ENCODE assay signal across 10 cellular contexts in the genomic region with DNA sequence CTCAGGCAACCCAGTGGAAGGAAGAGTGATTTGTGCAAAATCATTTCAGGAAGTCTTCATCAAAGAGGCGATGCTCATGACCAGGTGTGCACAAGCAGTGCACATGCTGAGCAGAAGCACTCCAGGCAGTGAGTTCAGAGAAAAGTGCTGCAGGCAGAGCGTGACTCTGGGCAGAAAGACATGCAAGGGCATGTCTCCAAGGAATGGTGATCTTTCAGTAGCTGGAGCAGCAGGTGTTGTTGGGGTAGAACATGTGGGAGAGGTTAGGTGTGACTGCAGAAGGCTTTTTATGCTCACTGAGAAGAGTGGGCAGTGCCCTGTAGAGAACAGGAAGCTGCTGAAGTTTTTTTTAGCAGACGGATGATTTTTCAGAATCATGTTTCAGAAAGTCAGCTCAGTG.
A peak's percentile ranks its signal among the peaks of the same experiment; 100 is the strongest.
DNase-seq lines count a peak whose midpoint lies in the region; ATAC-seq, FAIRE-seq and TF ChIP-seq lines count a peak whose summit lies in the region.
"Had no signal": no experiment of that assay in that cellular context is flagged by ENCODE, and none has a peak within 500 bp of the region (broad histone marks: within the 10 kb centered on the region; RNA-seq: fewer than 3 reads in every experiment).

No MANE protein-coding gene starts in this region.

- no peak overlapping the region for H3K27ac ChIP-seq in IMR-90 (ENCODE audit: insufficient read depth, low read length)
- H3K27ac ChIP-seq in GM12878 (ENCODE audit: control insufficient read depth, insufficient read depth), result no peak overlapping the region

- peak overlapping the region; percentile 85 for H3K18ac ChIP-seq in IMR-90 (ENCODE audit: low read depth, low read length)

- H3K14ac ChIP-seq in IMR-90 (replicated peaks; ENCODE audit: low read depth, low read length), result peak overlapping the region; percentile 94

- FAIRE-seq in GM12878 (lab: Jason Lieb, UNC) (no peak), D721Med (lab: Jason Lieb, UNC) (no peak)

- in situ Hi-C loops in IMR-90 (cut with MboI; ENCODE audit: low sequenced_read_pairs), result no loop called here
- in situ Hi-C loops in GM12878 (cut with MboI), result no loop called here

- DNase-seq in COLO668 (lab: John Stamatoyannopoulos, UW; ENCODE audit: unreplicated experiment) (peak; percentile 20), IMR-90 (no peak), GM12878 (ENCODE audit: low read depth, low spot score) (peak; percentile 41), Right ventricle myocardium superior (no peak), SHP77 (lab: John Stamatoyannopoulos, UW) (no peak), HUDEP-2 (lab: John Stamatoyannopoulos, UW; ENCODE audit: unreplicated experiment in 76 of 76) (no peak), D721Med (ENCODE audit: insufficient read length, low spot score) (no peak)
- DNase-seq: activated CD4-positive, alpha-beta memory T cell treated with anti-CD3 and anti-CD28 coated beads, Interleukin-2, amount 10 ng/mL, durations not matched to agents 7 days and 5 days; CD4-positive, CD25-positive, alpha-beta regulatory T cell had no signal

- SMC1A ChIA-PET in GM12878 (lab: Charles Lee; ENCODE audit: uncharacterized antibody, unreplicated experiment), result no interaction called here

- H3K23ac ChIP-seq in IMR-90 (ENCODE audit: low read depth, low read length), result peak overlapping the region; percentile 91

- POLR2A ChIA-PET in IMR-90 (lab: Charles Lee; ENCODE audit: unreplicated experiment), result no interaction called here
- POLR2A ChIA-PET in GM12878 (lab: Charles Lee), result no interaction called here

- TF ChIP-seq CTCF in IMR-90 (conservative IDR thresholded peaks at IDR 0.05; ENCODE audit: low read depth, low read length) (no peak), GM12878 (IDR thresholded peaks at IDR 0.05 in 2 of 3, conservative IDR thresholded peaks at IDR 0.05 in 1 of 3; ENCODE audit: control insufficient read depth in 2 of 3, extremely low read depth in 1 of 3, insufficient read depth in 1 of 3, low read depth in 3 of 3, low read length in 3 of 3) (no peak), D721Med (IDR thresholded peaks at IDR 0.05; ENCODE audit: insufficient read depth, missing control alignments) (no peak)

- ATAC-seq in GM21576 (IDR thresholded peaks at IDR 0.05; ENCODE audit: unreplicated experiment), result peak; percentile 61
- ATAC-seq in IMR-90 (ENCODE audit: low read depth), result no peak
- no peak; the same call in 1 of the 3 replicates for ATAC-seq in GM12878
- no peak for ATAC-seq in Right ventricle myocardium superior (ENCODE audit: poor library complexity)

- peak overlapping the region; percentile 75 for H3K4ac ChIP-seq in IMR-90 (ENCODE audit: low read depth, low read length)

- H3K27me3 ChIP-seq in IMR-90 (ENCODE audit: control insufficient read depth, insufficient read depth, low read length) (no peaks in the 10 kb centered on the region), GM12878 (replicated peaks in 1 of 2; ENCODE audit: control insufficient read depth in 2 of 2, insufficient read depth in 2 of 2, low read length in 1 of 2) (no peaks in the 10 kb centered on the region)

- TF ChIP-seq RAD21 in IMR-90 (IDR thresholded peaks at IDR 0.05; ENCODE audit: low read length), result no peak
- no peak for TF ChIP-seq RAD21 in GM12878 (IDR thresholded peaks at IDR 0.05; ENCODE audit: insufficient read depth, low read depth, low read length)

- peak overlapping the region; percentile 92 for H4K91ac ChIP-seq in IMR-90 (ENCODE audit: insufficient read depth, low read depth, low read length)

- RAD21 ChIA-PET in GM12878 (lab: Charles Lee; ENCODE audit: unreplicated experiment), result no interaction called here

- H3K4me3 ChIP-seq in IMR-90 (ENCODE audit: insufficient read depth, low read depth, low read length) (no peak overlapping the region), GM12878 (no peak overlapping the region)

- BruUV-seq in IMR-90 (replicated peaks; lab: Mats Ljungman, UMichigan), result no TSS peak
- BruUV-seq in GM12878 (replicated peaks; lab: Mats Ljungman, UMichigan), result no TSS peak

- H2AFZ ChIP-seq in IMR-90 (replicated peaks; ENCODE audit: low read length, poor library complexity) (peak overlapping the region; percentile 78), GM12878 (ENCODE audit: control insufficient read depth, low read depth, low read length) (peak overlapping the region; percentile 18; the same call in 1 of the 2 replicates)

- H3K4me2 ChIP-seq in IMR-90 (ENCODE audit: low read depth, low read length) (no peak overlapping the region), GM12878 (ENCODE audit: control insufficient read depth, insufficient read depth) (peak overlapping the region; percentile 51; the same call in 1 of the 2 replicates)

- H2BK20ac ChIP-seq in IMR-90 (ENCODE audit: low read depth, low read length), result peak overlapping the region; percentile 100

- H3K9ac ChIP-seq in IMR-90 (ENCODE audit: low read depth, low read length) (no peak overlapping the region), GM12878 (ENCODE audit: control insufficient read depth, insufficient read depth, low read length) (no peak overlapping the region)

- H3K79me1 ChIP-seq in IMR-90 (ENCODE audit: low read depth in 1 of 2, low read length in 2 of 2), result peaks cover 0 to 5% of the 10 kb centered on the region in 2 experiments; a peak in 2 of 4 replicates

- 78% methylated on average over 3 of the region's 3 CpGs; no CpG with 5 or more reads in 1 of the 2 experiments for WGBS in IMR-90 (ENCODE audit: extremely low coverage in 2 of 2, insufficient read length in 1 of 2), 2 experiments
- 0% methylated on average over 3 of the region's 3 CpGs for WGBS in GM12878 (ENCODE audit: insufficient coverage, insufficient replicate concordance, low lambda C conversion rate, missing lambda C conversion rate)

- H4K8ac ChIP-seq in IMR-90 (ENCODE audit: low read depth in 2 of 2, low read length in 2 of 2), result peak overlapping the region; percentile 59 to 93

- CTCF ChIA-PET in IMR-90 (lab: Yijun Ruan, JAX) (interaction anchor here (1.0 kb wide), 1 partner anchor 21 kb away, joined by 3 read pairs; no protein-coding TSS in a partner anchor), GM12878 (lab: Yijun Ruan, JAX) (no interaction called here)

- H3K4me1 ChIP-seq in IMR-90 (ENCODE audit: control insufficient read depth, insufficient read depth, low read length), result peaks cover 17% of the 10 kb centered on the region
- no peaks in the 10 kb centered on the region for H3K4me1 ChIP-seq in GM12878 (ENCODE audit: control insufficient read depth, insufficient read depth, low read length)

- TF ChIP-seq POLR2A in IMR-90 (IDR thresholded peaks at IDR 0.05; ENCODE audit: low read depth, low read length) (no peak), GM12878 (IDR thresholded peaks at IDR 0.05; ENCODE audit: low read depth, low read length) (no peak)

- H3K9me1 ChIP-seq in IMR-90 (ENCODE audit: insufficient read depth, low read length), result peaks cover 3% of the 10 kb centered on the region

- H3K56ac ChIP-seq in IMR-90 (ENCODE audit: extremely low read depth, insufficient read depth, low read length), result peak overlapping the region; percentile 45; the same call in 1 of the 2 replicates

- H4K20me1 ChIP-seq in IMR-90 (ENCODE audit: insufficient read depth, low read length), result no peaks in the 10 kb centered on the region
- H4K20me1 ChIP-seq in GM12878 (ENCODE audit: control insufficient read depth, insufficient read depth), result no peaks in the 10 kb centered on the region

- no peaks in the 10 kb centered on the region for H3K79me2 ChIP-seq in GM12878 (ENCODE audit: control insufficient read depth, insufficient read depth, low read length)

- H2BK15ac ChIP-seq in IMR-90 (ENCODE audit: low read depth, low read length), result peak overlapping the region; percentile 51

- H4K5ac ChIP-seq in IMR-90 (ENCODE audit: low read depth, low read length), result peak overlapping the region; percentile 66

- peak overlapping the region; percentile 45 for H2AK9ac ChIP-seq in IMR-90 (replicated peaks; ENCODE audit: low read depth, low read length, poor library complexity)

- no peaks in the 10 kb centered on the region for H3K9me3 ChIP-seq in IMR-90 (ENCODE audit: control insufficient read depth, insufficient read depth, low read length)
- H3K9me3 ChIP-seq in GM12878 (replicated peaks; ENCODE audit: control insufficient read depth, insufficient read depth, low read length), result no peaks in the 10 kb centered on the region; the same call in 2 of the 3 replicates

- H2BK5ac ChIP-seq in IMR-90 (ENCODE audit: low read depth, low read length, poor library complexity, severe bottlenecking), result peak overlapping the region; percentile 94

- H2AK5ac ChIP-seq in IMR-90 (ENCODE audit: low read depth, low read length), result peak overlapping the region; percentile 93

- no peaks in the 10 kb centered on the region for H3K36me3 ChIP-seq in IMR-90 (ENCODE audit: control insufficient read depth, insufficient read depth, low read length)
- H3K36me3 ChIP-seq in GM12878 (ENCODE audit: control insufficient read depth in 2 of 2, insufficient read depth in 2 of 2, low read length in 1 of 2), result no peaks in the 10 kb centered on the region

- H2BK120ac ChIP-seq in IMR-90 (ENCODE audit: low read depth, low read length), result peak overlapping the region; percentile 91

- dilution Hi-C loops in IMR-90 (cut with HindIII; ENCODE audit: low sequenced_read_pairs, unreplicated experiment), result no loop called here

- intact Hi-C loops in IMR-90 (cut with micrococcal nuclease) (loop anchor here (10.0 kb wide), 2 partner anchors 168 to 548 kb away; a partner anchor contains a TSS), GM12878 (cut with micrococcal nuclease; ENCODE audit: unreplicated experiment) (no loop called here), Right ventricle myocardium superior (cut with DNase I) (no loop called here)

- no peak for TF ChIP-seq EP300 in GM12878 (IDR thresholded peaks at IDR 0.05; ENCODE audit: borderline replicate concordance in 1 of 2, control insufficient read depth in 1 of 2, low read depth in 2 of 2, low read length in 2 of 2)

TF ChIP-seq in IMR-90, 13 proteins besides CTCF, POLR2A, EP300 and RAD21 (continues in another document):
- TF ChIP-seq SMC3 (IDR thresholded peaks at IDR 0.05; ENCODE audit: low read depth, low read length), result no peak
- TF ChIP-seq BHLHE40 (IDR thresholded peaks at IDR 0.05; ENCODE audit: low read depth, low read length), result no peak
- no peak for TF ChIP-seq RFX5 (IDR thresholded peaks at IDR 0.05; ENCODE audit: low read depth, low read length)
- TF ChIP-seq MAZ (IDR thresholded peaks at IDR 0.05; ENCODE audit: borderline replicate concordance, low read depth, low read length), result no peak
- no peak for TF ChIP-seq CEBPB (IDR thresholded peaks at IDR 0.05; ENCODE audit: low read depth, low read length)
- no peak for TF ChIP-seq MAFK (IDR thresholded peaks at IDR 0.05; ENCODE audit: low read depth, low read length)

TF ChIP-seq in GM12878, 131 proteins besides CTCF, POLR2A, EP300 and RAD21 (continues in another document):
- no peak for TF ChIP-seq CBFB (IDR thresholded peaks at IDR 0.05; ENCODE audit: low read depth)
- no peak for TF ChIP-seq JUND (IDR thresholded peaks at IDR 0.05; ENCODE audit: low read depth, low read length)
- TF ChIP-seq SREBF2 (IDR thresholded peaks at IDR 0.05; ENCODE audit: low read length), result no peak

Comparison
In these comparisons a context has a peak if more than half of its experiments do, and no peak if none do; other contexts are left out.
1. DNase-seq: peak in COLO668 (single experiment) and GM12878 (single experiment); none in IMR-90 (single experiment), Right ventricle myocardium superior (single experiment), SHP77 (0 of 2), HUDEP-2 (0 of 76) and D721Med (single experiment).